In the genomic region with DNA sequence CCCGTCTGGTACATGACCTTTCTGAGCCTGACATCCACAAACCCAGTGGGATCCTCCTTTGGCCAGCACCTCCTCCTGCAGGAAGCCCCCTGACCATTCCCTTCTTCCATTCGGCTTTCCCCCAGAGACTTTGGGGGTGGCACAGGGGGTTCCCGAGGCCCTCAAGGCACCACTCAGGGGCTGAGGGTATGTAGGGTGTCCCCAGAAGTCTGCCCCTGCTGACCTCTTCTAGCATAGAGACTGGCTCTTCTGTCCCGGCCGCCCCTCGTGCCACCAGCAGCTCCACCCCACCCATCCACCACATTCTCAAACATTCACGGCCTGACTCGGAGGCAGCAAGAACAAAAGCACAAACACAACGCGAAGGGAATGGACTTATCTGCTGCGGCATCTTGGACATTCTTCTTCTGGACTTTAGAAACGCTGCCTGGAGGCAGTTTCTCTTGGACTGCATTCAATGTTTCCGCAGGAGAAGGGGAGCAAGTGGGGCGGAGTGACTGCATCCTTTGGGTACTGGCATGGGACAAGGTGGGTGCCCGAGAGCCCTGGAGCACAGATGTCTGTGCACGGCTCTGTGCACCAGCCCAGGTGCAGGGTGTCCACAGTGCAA, we compare ENCODE assay signal across 14 cellular contexts. TPM values are rescaled to one million over a fixed set of nuclear protein-coding genes. Genes with fewer than 3 reads are reported as not detected.
DNase-seq lines count a peak whose midpoint lies in the region; ATAC-seq and TF ChIP-seq lines count a peak whose summit lies in the region.
"Had no signal": no experiment of that assay in that cellular context is flagged by ENCODE, and none has a peak within 500 bp of the region (broad histone marks: within the 10 kb centered on the region; RNA-seq: fewer than 3 reads in every experiment).

No MANE protein-coding gene starts in this region.

- H3K4me3 Mint-ChIP-seq in activated naive CD8-positive, alpha-beta T cell treated with anti-CD3 and anti-CD28 coated beads, Interleukin-2, amount 10 ng/mL, durations not matched to agents 7 days and 5 days, result no peak overlapping the region
- H3K4me3 Mint-ChIP-seq in activated naive CD8-positive, alpha-beta T cell treated with anti-CD3 and anti-CD28 coated beads for 36 hours, result no peak overlapping the region
- no peak overlapping the region for H3K4me3 Mint-ChIP-seq in activated B cell treated with CpG ODN at 0.5 μM for 24 hours
- H3K4me3 Mint-ChIP-seq: naive thymus-derived CD8-positive, alpha-beta T cell had no signal

- peak; percentile 24 for DNase-seq in activated naive CD8-positive, alpha-beta T cell treated with anti-CD3 and anti-CD28 coated beads, Interleukin-2, amount 10 ng/mL, durations not matched to agents 7 days and 5 days
- DNase-seq in activated naive CD8-positive, alpha-beta T cell treated with anti-CD3 and anti-CD28 coated beads for 36 hours, result no peak
- DNase-seq in activated B cell treated with CpG ODN at 0.5 μM for 24 hours (peak; percentile 7), left lung (peak; percentile 12 to 53), NCI-H510A treated with DMSO at 0.1 percent for 48 hours (lab: John Stamatoyannopoulos, UW) (no peak), NCI-H1105 treated with DMSO at 0.1 percent for 48 hours (lab: John Stamatoyannopoulos, UW) (no peak)
- DNase-seq in stimulated activated CD8-positive, alpha-beta memory T cell treated with anti-CD3 and anti-CD28 coated beads, Interleukin-4, amount 100 ng/mL, for 48 hours, result peak; percentile 14
- DNase-seq: COR-L47, foreskin fibroblast, IMR-90, NCI-H82 had no signal

- no peaks in the 10 kb centered on the region for H3K9me3 ChIP-seq in left lung

- ATAC-seq in activated naive CD8-positive, alpha-beta T cell treated with anti-CD3 and anti-CD28 coated beads, Interleukin-2, amount 10 ng/mL, durations not matched to agents 7 days and 5 days (ENCODE audit: low read depth), result no peak
- ATAC-seq in activated B cell treated with CpG ODN at 0.5 μM for 24 hours (ENCODE audit: low read depth), result no peak
- no peak for ATAC-seq in left lung
- no peak for ATAC-seq in GM21576 (IDR thresholded peaks at IDR 0.05; ENCODE audit: unreplicated experiment)
- ATAC-seq: naive thymus-derived CD8-positive, alpha-beta T cell had no signal

- no peak overlapping the region for H3K27ac ChIP-seq in left lung
- H3K27ac ChIP-seq: VCaP had no signal

- intact Hi-C loops in activated B cell treated with CpG ODN at 0.5 μM for 24 hours (cut with micrococcal nuclease) (no loop called here), left lung (cut with DNase I) (no loop called here)

- H3K9me3 Mint-ChIP-seq in activated naive CD8-positive, alpha-beta T cell treated with anti-CD3 and anti-CD28 coated beads, Interleukin-2, amount 10 ng/mL, durations not matched to agents 7 days and 5 days, result no peaks in the 10 kb centered on the region
- no peaks in the 10 kb centered on the region for H3K9me3 Mint-ChIP-seq in activated naive CD8-positive, alpha-beta T cell treated with anti-CD3 and anti-CD28 coated beads for 36 hours
- no peaks in the 10 kb centered on the region for H3K9me3 Mint-ChIP-seq in activated B cell treated with CpG ODN at 0.5 μM for 24 hours
- H3K9me3 Mint-ChIP-seq: naive thymus-derived CD8-positive, alpha-beta T cell had no signal

- POLR2A ChIA-PET in activated naive CD8-positive, alpha-beta T cell treated with anti-CD3 and anti-CD28 coated beads, Interleukin-2, amount 10 ng/mL, durations not matched to agents 7 days and 5 days (lab: Charles Lee), result no interaction called here
- POLR2A ChIA-PET in activated B cell treated with CpG ODN at 0.5 μM for 24 hours (lab: Charles Lee), result no interaction called here

- H3K4me1 Mint-ChIP-seq in activated naive CD8-positive, alpha-beta T cell treated with anti-CD3 and anti-CD28 coated beads, Interleukin-2, amount 10 ng/mL, durations not matched to agents 7 days and 5 days, result peaks cover 2% of the 10 kb centered on the region
- H3K4me1 Mint-ChIP-seq in activated naive CD8-positive, alpha-beta T cell treated with anti-CD3 and anti-CD28 coated beads for 36 hours, result peaks cover 5% of the 10 kb centered on the region
- no peaks in the 10 kb centered on the region for H3K4me1 Mint-ChIP-seq in activated B cell treated with CpG ODN at 0.5 μM for 24 hours

- H3K27me3 ChIP-seq in left lung, result no peaks in the 10 kb centered on the region

- H3K27ac Mint-ChIP-seq in activated naive CD8-positive, alpha-beta T cell treated with anti-CD3 and anti-CD28 coated beads, Interleukin-2, amount 10 ng/mL, durations not matched to agents 7 days and 5 days, result no peak overlapping the region
- H3K27ac Mint-ChIP-seq in activated naive CD8-positive, alpha-beta T cell treated with anti-CD3 and anti-CD28 coated beads for 36 hours, result no peak overlapping the region
- H3K27ac Mint-ChIP-seq in activated B cell treated with CpG ODN at 0.5 μM for 24 hours, result no peak overlapping the region

- no peak overlapping the region for H3K4me3 ChIP-seq in left lung

- no peaks in the 10 kb centered on the region for H3K27me3 Mint-ChIP-seq in activated naive CD8-positive, alpha-beta T cell treated with anti-CD3 and anti-CD28 coated beads, Interleukin-2, amount 10 ng/mL, durations not matched to agents 7 days and 5 days
- no peaks in the 10 kb centered on the region for H3K27me3 Mint-ChIP-seq in activated naive CD8-positive, alpha-beta T cell treated with anti-CD3 and anti-CD28 coated beads for 36 hours
- no peaks in the 10 kb centered on the region for H3K27me3 Mint-ChIP-seq in activated B cell treated with CpG ODN at 0.5 μM for 24 hours
- H3K27me3 Mint-ChIP-seq: naive thymus-derived CD8-positive, alpha-beta T cell had no signal

- CTCF ChIA-PET in activated B cell treated with CpG ODN at 0.5 μM for 24 hours (lab: Charles Lee), result no interaction called here

- H3K4me1 ChIP-seq in left lung, result no peaks in the 10 kb centered on the region

- no peak for TF ChIP-seq CTCF in activated B cell treated with CpG ODN at 0.5 μM for 24 hours (IDR thresholded peaks at IDR 0.05)
- TF ChIP-seq CTCF in left lung (IDR thresholded peaks at IDR 0.05), result no peak

- no peaks in the 10 kb centered on the region for H3K36me3 Mint-ChIP-seq in activated naive CD8-positive, alpha-beta T cell treated with anti-CD3 and anti-CD28 coated beads, Interleukin-2, amount 10 ng/mL, durations not matched to agents 7 days and 5 days
- no peaks in the 10 kb centered on the region for H3K36me3 Mint-ChIP-seq in activated naive CD8-positive, alpha-beta T cell treated with anti-CD3 and anti-CD28 coated beads for 36 hours
- no peaks in the 10 kb centered on the region for H3K36me3 Mint-ChIP-seq in activated B cell treated with CpG ODN at 0.5 μM for 24 hours (ENCODE audit: low read depth)
- H3K36me3 Mint-ChIP-seq: naive thymus-derived CD8-positive, alpha-beta T cell had no signal

- H3K36me3 ChIP-seq in left lung, result no peaks in the 10 kb centered on the region

RNA-seq across cellular contexts. Expression of gene WNT9A, which starts 53.9 kb away (rescaled TPM):
- under 1 TPM; 0.08 to 0.09 TPM for total RNA-seq in activated naive CD8-positive, alpha-beta T cell treated with anti-CD3 and anti-CD28 coated beads, Interleukin-2, amount 10 ng/mL, durations not matched to agents 7 days and 5 days
- total RNA-seq in activated naive CD8-positive, alpha-beta T cell treated with anti-CD3 and anti-CD28 coated beads for 36 hours, result not detected
- 0.05 TPM in 1 of 2 replicates, not detected in the other for total RNA-seq in activated B cell treated with CpG ODN at 0.5 μM for 24 hours
- total RNA-seq in left lung, result 1 to 10 TPM; 4.6 to 8.5 TPM
- total RNA-seq: naive thymus-derived CD8-positive, alpha-beta T cell had no signal

Comparison
In these comparisons a context has a peak if more than half of its experiments do, and no peak if none do; other contexts are left out.
1. DNase-seq: peak in activated naive CD8-positive, alpha-beta T cell treated with anti-CD3 and anti-CD28 coated beads, Interleukin-2, amount 10 ng/mL, durations not matched to agents 7 days and 5 days (single experiment), activated B cell treated with CpG ODN at 0.5 μM for 24 hours (single experiment), left lung (2 of 2) and stimulated activated CD8-positive, alpha-beta memory T cell treated with anti-CD3 and anti-CD28 coated beads, Interleukin-4, amount 100 ng/mL, for 48 hours (single experiment); none in activated naive CD8-positive, alpha-beta T cell treated with anti-CD3 and anti-CD28 coated beads for 36 hours (single experiment), NCI-H510A treated with DMSO at 0.1 percent for 48 hours (single experiment) and NCI-H1105 treated with DMSO at 0.1 percent for 48 hours (single experiment).